ENCODE assay signal across 17 cellular contexts in the genomic region with DNA sequence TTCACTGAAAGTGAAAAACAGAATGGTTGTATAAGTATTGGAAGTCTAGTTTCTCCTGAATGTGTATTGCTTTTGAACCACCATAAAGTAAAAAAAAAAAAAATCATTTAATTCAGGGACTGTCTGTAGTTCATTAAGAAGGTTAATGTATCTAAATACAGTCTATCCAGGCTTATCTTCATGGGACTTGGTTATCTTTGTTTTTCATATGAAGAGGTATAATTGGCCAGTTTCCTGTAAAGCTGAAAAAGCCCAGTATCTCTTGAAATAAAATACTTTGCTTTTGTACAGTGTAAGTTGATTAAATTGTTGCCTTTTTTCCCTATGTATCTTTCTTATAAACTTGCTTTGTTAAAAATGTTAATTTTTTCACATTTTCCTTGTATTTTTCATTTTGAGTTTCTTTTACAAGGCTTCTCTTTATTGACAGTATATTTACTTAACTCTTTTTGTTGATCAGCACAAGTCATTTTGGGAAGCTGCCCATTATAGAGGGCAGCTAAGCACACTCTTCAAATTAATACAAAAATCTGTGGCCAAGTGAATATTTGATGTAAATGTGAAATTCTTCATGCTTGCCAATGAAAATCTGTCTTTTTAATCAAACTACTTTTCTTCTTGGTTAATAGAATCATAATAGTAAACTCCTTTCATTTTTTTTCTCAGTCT.
DNase-seq lines count a peak whose midpoint lies in the region; ATAC-seq and TF ChIP-seq lines count a peak whose summit lies in the region.
"Had no signal": no experiment of that assay in that cellular context is flagged by ENCODE, and none has a peak within 500 bp of the region (broad histone marks: within the 10 kb centered on the region; RNA-seq: fewer than 3 reads in every experiment).

No MANE protein-coding gene starts in this region.

- no peak overlapping the region for H2AFZ ChIP-seq in mesenchymal stem cell (ENCODE audit: low read depth, low read length)

- H3K9ac ChIP-seq in mesenchymal stem cell (ENCODE audit: low read length) = peak overlapping the region; percentile 61

- TF ChIP-seq CTCF in HFFc6 (IDR thresholded peaks at IDR 0.05) = no peak

- no peak overlapping the region for H2BK15ac ChIP-seq in mesenchymal stem cell (ENCODE audit: low read depth, poor library complexity, severe bottlenecking)

- H3K27ac ChIP-seq in mesenchymal stem cell (ENCODE audit: low read length, poor library complexity, severe bottlenecking) = no peak overlapping the region
- H3K27ac ChIP-seq: 22Rv1 had no signal

- no peak overlapping the region for H3K14ac ChIP-seq in mesenchymal stem cell (ENCODE audit: low read length in 2 of 2)

- no peaks in the 10 kb centered on the region for H3K27me3 Mint-ChIP-seq in HFFc6 (ENCODE audit: insufficient read depth)
- no peaks in the 10 kb centered on the region for H3K27me3 Mint-ChIP-seq in activated T-helper 17 cell treated with anti-CD3 and anti-CD28 coated beads, Interleukin-2, amount 50 U/mL, for 72 hours
- H3K27me3 Mint-ChIP-seq: CD8-positive, alpha-beta memory T cell; stimulated activated memory B cell treated with anti-CD40 and anti-IgM and Interleukin-4, amounts not matched to agents 10 μg/mL and 1 μg/mL and 100 μg/mL, for 72 hours; T-helper 17 cell had no signal

- H3K18ac ChIP-seq in mesenchymal stem cell (ENCODE audit: low read depth in 1 of 2, low read length in 2 of 2) = no peak overlapping the region

- peaks cover 31% of the 10 kb centered on the region for H3K36me3 Mint-ChIP-seq in HFFc6 (ENCODE audit: low read depth)
- H3K36me3 Mint-ChIP-seq in activated T-helper 17 cell treated with anti-CD3 and anti-CD28 coated beads, Interleukin-2, amount 50 U/mL, for 72 hours (ENCODE audit: low read depth) = peaks cover 6% of the 10 kb centered on the region
- H3K36me3 Mint-ChIP-seq: CD8-positive, alpha-beta memory T cell; stimulated activated memory B cell treated with anti-CD40 and anti-IgM and Interleukin-4, amounts not matched to agents 10 μg/mL and 1 μg/mL and 100 μg/mL, for 72 hours had no signal

- H3K36me3 ChIP-seq in mesenchymal stem cell (ENCODE audit: control insufficient read depth in 1 of 2, insufficient read depth in 2 of 2, low read depth in 1 of 2, low read length in 2 of 2) = no peaks in the 10 kb centered on the region
- no peaks in the 10 kb centered on the region for H3K36me3 ChIP-seq in MG63

- H2BK12ac ChIP-seq in mesenchymal stem cell (ENCODE audit: low read length in 2 of 2) = no peak overlapping the region

- H4K91ac ChIP-seq in mesenchymal stem cell (ENCODE audit: low read length) = no peak overlapping the region

- H3K79me1 ChIP-seq in mesenchymal stem cell (replicated peaks; ENCODE audit: low read length, poor library complexity, severe bottlenecking) = no peaks in the 10 kb centered on the region

- no peak for ATAC-seq in activated T-helper 17 cell treated with anti-CD3 and anti-CD28 coated beads, Interleukin-2, amount 50 U/mL, for 72 hours (replicated peaks)
- ATAC-seq in GM21423 (IDR thresholded peaks at IDR 0.05; ENCODE audit: unreplicated experiment) = no peak
- ATAC-seq: left colon; right cardiac atrium; stimulated activated memory B cell treated with anti-CD40 and anti-IgM and Interleukin-4, amounts not matched to agents 10 μg/mL and 1 μg/mL and 100 μg/mL, for 72 hours; T-helper 17 cell had no signal

- H3K9me3 ChIP-seq in mesenchymal stem cell (ENCODE audit: control insufficient read depth, low read length) = peaks cover 7% of the 10 kb centered on the region
- H3K9me3 ChIP-seq in MG63 = peaks cover 6% of the 10 kb centered on the region; the same call in 1 of the 2 replicates

- H3K4me1 ChIP-seq in mesenchymal stem cell (ENCODE audit: control insufficient read depth, insufficient read depth, low read depth, low read length) = no peaks in the 10 kb centered on the region

- H4K8ac ChIP-seq in mesenchymal stem cell (ENCODE audit: low read length) = no peak overlapping the region

- H3K9me3 Mint-ChIP-seq in HFFc6 = peaks cover 15% of the 10 kb centered on the region
- H3K9me3 Mint-ChIP-seq in activated T-helper 17 cell treated with anti-CD3 and anti-CD28 coated beads, Interleukin-2, amount 50 U/mL, for 72 hours = no peaks in the 10 kb centered on the region
- H3K9me3 Mint-ChIP-seq: stimulated activated memory B cell treated with anti-CD40 and anti-IgM and Interleukin-4, amounts not matched to agents 10 μg/mL and 1 μg/mL and 100 μg/mL, for 72 hours had no signal

- H3K4me2 ChIP-seq in mesenchymal stem cell (ENCODE audit: low read length, poor library complexity, severe bottlenecking) = no peak overlapping the region

- H2AK5ac ChIP-seq in mesenchymal stem cell (ENCODE audit: low read length, severe bottlenecking) = no peak overlapping the region

- no peak overlapping the region for H2BK5ac ChIP-seq in mesenchymal stem cell (ENCODE audit: low read depth, low read length, poor library complexity, severe bottlenecking)

- H3K4me1 Mint-ChIP-seq in HFFc6 (ENCODE audit: low read depth) = peaks cover 53% of the 10 kb centered on the region
- peaks cover 16% of the 10 kb centered on the region for H3K4me1 Mint-ChIP-seq in activated T-helper 17 cell treated with anti-CD3 and anti-CD28 coated beads, Interleukin-2, amount 50 U/mL, for 72 hours
- H3K4me1 Mint-ChIP-seq: CD8-positive, alpha-beta memory T cell; T-helper 17 cell had no signal

- H3K4me3 Mint-ChIP-seq in HFFc6 = peak overlapping the region; percentile 11
- peak overlapping the region; percentile 58 for H3K4me3 Mint-ChIP-seq in activated T-helper 17 cell treated with anti-CD3 and anti-CD28 coated beads, Interleukin-2, amount 50 U/mL, for 72 hours
- H3K4me3 Mint-ChIP-seq: CD8-positive, alpha-beta memory T cell; stimulated activated memory B cell treated with anti-CD40 and anti-IgM and Interleukin-4, amounts not matched to agents 10 μg/mL and 1 μg/mL and 100 μg/mL, for 72 hours; T-helper 17 cell had no signal

- H3K4ac ChIP-seq in mesenchymal stem cell (ENCODE audit: low read depth in 1 of 2, low read length in 2 of 2) = no peak overlapping the region

- no peak overlapping the region for H2BK120ac ChIP-seq in mesenchymal stem cell (ENCODE audit: low read depth, low read length)

- H3K4me3 ChIP-seq in mesenchymal stem cell (ENCODE audit: insufficient read depth in 1 of 2, low read depth in 1 of 2, low read length in 2 of 2) (no peak overlapping the region), MG63 (no peak overlapping the region)

- H3K23ac ChIP-seq in mesenchymal stem cell (ENCODE audit: low read length in 2 of 2) = no peak overlapping the region

- H3K27ac Mint-ChIP-seq in HFFc6 = peak overlapping the region; percentile 84
- peak overlapping the region; percentile 94 for H3K27ac Mint-ChIP-seq in activated T-helper 17 cell treated with anti-CD3 and anti-CD28 coated beads, Interleukin-2, amount 50 U/mL, for 72 hours
- H3K27ac Mint-ChIP-seq: CD8-positive, alpha-beta memory T cell; stimulated activated memory B cell treated with anti-CD40 and anti-IgM and Interleukin-4, amounts not matched to agents 10 μg/mL and 1 μg/mL and 100 μg/mL, for 72 hours; T-helper 17 cell had no signal

- DNase-seq in NCI-H1092 treated with DMSO at 0.1 percent for 48 hours (lab: John Stamatoyannopoulos, UW) (peak; percentile 33), NCI-H1092 (lab: John Stamatoyannopoulos, UW) (no peak), HFFc6 (no peak), mesenchymal stem cell (no peak), MG63 (no peak), Kasumi-1 (lab: John Stamatoyannopoulos, UW) (no peak)
- DNase-seq: activated naive CD4-positive, alpha-beta T cell treated with anti-CD3 and anti-CD28 coated beads, Interleukin-2, amount 50 U/mL, for 16 hours; CD8-positive, alpha-beta memory T cell; left colon; NCI-H1436 treated with DMSO at 0.1 percent for 48 hours; NCI-H524; T-helper 17 cell had no signal

- H3K27me3 ChIP-seq in mesenchymal stem cell (ENCODE audit: control insufficient read depth in 1 of 2, insufficient read depth in 1 of 2, low read length in 2 of 2) = no peaks in the 10 kb centered on the region
- no peaks in the 10 kb centered on the region for H3K27me3 ChIP-seq in MG63
